Comparison of ENCODE assay signal across 8 cellular contexts in the genomic region with DNA sequence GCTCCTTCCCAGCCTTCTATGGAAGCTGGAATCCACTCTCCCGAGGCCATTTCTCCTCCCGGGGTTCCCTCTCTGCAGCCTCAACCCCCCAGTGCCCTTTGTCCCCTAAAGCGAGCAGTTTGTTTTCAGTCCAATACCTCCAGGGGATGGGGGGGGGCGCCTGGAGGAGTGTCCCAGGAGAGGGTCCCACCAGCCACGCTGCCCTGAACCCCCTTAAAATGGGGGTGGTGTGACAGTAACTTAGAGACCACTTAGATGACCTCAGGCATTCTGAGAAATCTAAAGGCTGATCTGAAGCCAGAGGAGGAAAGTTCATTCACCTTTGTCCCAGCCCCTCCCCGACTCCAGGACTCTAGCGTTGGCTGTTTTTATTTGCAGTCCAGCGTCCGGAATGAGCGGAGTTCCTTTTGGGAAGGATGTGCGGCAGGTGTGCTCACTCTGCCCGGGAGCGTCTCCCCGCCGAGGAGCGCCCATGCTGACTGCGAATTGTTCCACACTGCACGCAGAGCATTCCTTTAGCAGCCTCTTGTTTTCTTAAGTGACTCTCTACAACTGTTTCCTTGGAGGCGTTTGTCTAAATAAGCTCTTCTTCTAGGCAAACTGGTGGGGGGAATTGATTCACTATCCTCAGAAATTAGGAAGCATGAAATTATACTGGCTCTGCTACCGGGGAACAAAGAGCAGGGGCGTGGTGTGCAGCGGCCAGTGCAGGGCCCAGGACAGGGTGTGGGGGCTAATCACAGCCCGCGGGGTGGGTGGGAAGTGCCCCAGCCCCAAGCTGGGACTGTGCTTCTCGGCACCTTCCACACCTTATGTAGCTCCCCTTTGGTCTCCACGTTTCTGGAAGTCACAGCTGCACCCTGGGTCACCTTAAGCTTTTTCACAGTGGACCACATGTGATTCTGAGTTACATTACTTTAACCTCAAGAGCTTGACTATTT. TPM values are rescaled to one million over a fixed set of nuclear protein-coding genes. Genes with fewer than 3 reads are reported as not detected.
A peak's percentile ranks its signal among the peaks of the same experiment; 100 is the strongest.
DNase-seq lines count a peak whose midpoint lies in the region; ATAC-seq, FAIRE-seq and TF ChIP-seq lines count a peak whose summit lies in the region.

No MANE protein-coding gene starts in this region.

- H3K27me3 ChIP-seq in NT2/D1 (ENCODE audit: insufficient read depth, insufficient read length): no peaks in the 10 kb centered on the region
- H3K27me3 ChIP-seq in esophagus (ENCODE audit: control insufficient read depth in 1 of 2, insufficient read depth in 2 of 2, low read length in 2 of 2): no peaks in the 10 kb centered on the region

- no peaks in the 10 kb centered on the region for H3K36me3 ChIP-seq in NT2/D1 (ENCODE audit: insufficient read depth, insufficient read length, low read length)
- H3K36me3 ChIP-seq in esophagus (ENCODE audit: control insufficient read depth in 2 of 2, insufficient read depth in 2 of 2, low read length in 1 of 2): no peaks in the 10 kb centered on the region

- peaks cover 16% of the 10 kb centered on the region for H3K27me3 Mint-ChIP-seq in nephron (ENCODE audit: low read depth)

- ATAC-seq in GM21367 (IDR thresholded peaks at IDR 0.05; ENCODE audit: unreplicated experiment) (no peak), HG02678 (IDR thresholded peaks at IDR 0.05; ENCODE audit: unreplicated experiment) (no peak)

- H3K36me3 Mint-ChIP-seq in nephron (ENCODE audit: low read depth): peaks cover 4% of the 10 kb centered on the region

- TF ChIP-seq CTCF in 22Rv1 (IDR thresholded peaks at IDR 0.05) (no peak), nephron (IDR thresholded peaks at IDR 0.05; ENCODE audit: unreplicated experiment in 3 of 3) (no peak)

- peak overlapping the region; percentile 86 to 94 (median 89) for H3K27ac Mint-ChIP-seq in nephron

- peak overlapping the region; percentile 39 for H3K9ac ChIP-seq in NT2/D1 (ENCODE audit: insufficient read length, low read depth)

- DNase-seq in NT2/D1 (ENCODE audit: low read depth, low spot score) (no peak), NCI-H446 (lab: John Stamatoyannopoulos, UW) (no peak), HTR-8/SVneo (ENCODE audit: insufficient read length, low spot score) (no peak)

- FAIRE-seq in HTR-8/SVneo (lab: Jason Lieb, UNC): no peak

- H3K4me1 Mint-ChIP-seq in nephron: peaks cover 68% of the 10 kb centered on the region

- H3K9me3 ChIP-seq in NT2/D1 (ENCODE audit: insufficient read depth, low read length) (no peaks in the 10 kb centered on the region; the same call in 1 of the 2 replicates), esophagus (ENCODE audit: control insufficient read depth in 2 of 2, insufficient read depth in 1 of 2, low read depth in 1 of 2, low read length in 1 of 2) (no peaks in the 10 kb centered on the region)

- H3K4me1 ChIP-seq in NT2/D1 (ENCODE audit: insufficient read depth, insufficient read length): peaks cover 11% of the 10 kb centered on the region
- peaks cover 10 to 35% of the 10 kb centered on the region in 2 donors for H3K4me1 ChIP-seq in esophagus (ENCODE audit: control insufficient read depth in 2 of 2, insufficient read depth in 2 of 2, low read length in 1 of 2)

- 26 to 29% methylated on average over 26 of the region's 26 CpGs for WGBS in esophagus, 2 donors

- peaks cover 4% of the 10 kb centered on the region for H3K9me3 Mint-ChIP-seq in nephron

- H3K27ac ChIP-seq in 22Rv1 (peak overlapping the region; percentile 30), esophagus (ENCODE audit: low read depth in 2 of 2, low read length in 1 of 2) (peak overlapping the region; percentile 96 to 99)

- H3K4me3 ChIP-seq in NT2/D1 (ENCODE audit: insufficient read length, low read depth) (no peak overlapping the region), esophagus (ENCODE audit: low read depth in 1 of 2, low read length in 2 of 2) (no peak overlapping the region)

- peak overlapping the region; percentile 53 to 59 (median 56) for H3K4me3 Mint-ChIP-seq in nephron

RNA-seq across cellular contexts. Expression of a gene that starts 46.3 kb away (rescaled TPM):
- polyA plus RNA-seq in esophagus: 100 to 1,000 TPM in 1 of 2 donors, 10 to 100 TPM in 1; 66.3 to 101 TPM
